In genomic region chr13:110914293-110915056, GRCh38 we compare ENCODE assay signal across 8 cellular contexts. TPM values are rescaled to one million over a fixed set of nuclear protein-coding genes. Genes with fewer than 3 reads are reported as not detected.
DNase-seq lines count a peak whose midpoint lies in the region; ATAC-seq, FAIRE-seq and TF ChIP-seq lines count a peak whose summit lies in the region.

No MANE protein-coding gene starts in this region.

- peaks cover 44 to 57% of the 10 kb centered on the region in 2 experiments for H3K79me2 ChIP-seq in H1 (ENCODE audit: control insufficient read depth in 1 of 2, insufficient read depth in 2 of 2, low read length in 2 of 2)

- H3K27me3 ChIP-seq in H1 (replicated peaks in 1 of 4; ENCODE audit: control insufficient read depth in 3 of 4, extremely low read depth in 1 of 4, insufficient read depth in 3 of 4, low read length in 3 of 4): no peaks in the 10 kb centered on the region

- H2AFZ ChIP-seq in H1 (ENCODE audit: low read length): no peak overlapping the region

- H3K4me1 ChIP-seq in H1 (replicated peaks in 1 of 4; ENCODE audit: control insufficient read depth in 3 of 4, insufficient read depth in 4 of 4, low read length in 3 of 4): peaks cover 6 to 18% (median 12%) of the 10 kb centered on the region in 4 experiments

- H3K23ac ChIP-seq in H1 (ENCODE audit: insufficient read length): no peak overlapping the region

- no peak overlapping the region for H2BK15ac ChIP-seq in H1 (ENCODE audit: low read length)

- no peaks in the 10 kb centered on the region for H3K9me3 ChIP-seq in H1 (ENCODE audit: insufficient read depth in 2 of 2, low read depth in 1 of 2, low read length in 1 of 2)

- TF ChIP-seq CTCF in H1 (IDR thresholded peaks at IDR 0.05; ENCODE audit: control extremely low read depth in 1 of 3, insufficient read depth in 1 of 3, low read depth in 1 of 3, low read length in 3 of 3): no peak

- TF ChIP-seq RAD21 in H1 (IDR thresholded peaks at IDR 0.05 in 1 of 2, conservative IDR thresholded peaks at IDR 0.05 in 1 of 2; ENCODE audit: low read depth in 2 of 2, low read length in 2 of 2): no peak

- H3K9ac ChIP-seq in H1 (replicated peaks in 1 of 4; ENCODE audit: extremely low read depth in 1 of 4, low read depth in 3 of 4, low read length in 3 of 4): peak overlapping the region; percentile 87 to 100 (median 100)

- WGBS in H1 (ENCODE audit: extremely low coverage in 1 of 2, insufficient coverage in 1 of 2, insufficient read length in 1 of 2, insufficient replicate concordance in 2 of 2, low coverage in 1 of 2, low lambda C conversion rate in 2 of 2, missing lambda C conversion rate in 1 of 2), 2 experiments: 1% methylated on average over 37 of the region's 109 CpGs; no CpG with 5 or more reads in 1 of the 2 experiments

- H4K5ac ChIP-seq in H1 (ENCODE audit: insufficient read length, low read depth, low read length): peak overlapping the region; percentile 99

- H3K23me2 ChIP-seq in H1 (ENCODE audit: low read depth, low read length): peaks cover 5% of the 10 kb centered on the region; the same call in 1 of the 2 replicates

- peak overlapping the region; percentile 99 for H2BK5ac ChIP-seq in H1 (ENCODE audit: low read depth, low read length)

- TF ChIP-seq POLR2A in H1 (IDR thresholded peaks at IDR 0.05; ENCODE audit: control extremely low read depth in 1 of 2, low read depth in 2 of 2, low read length in 2 of 2): peak; percentile 69 to 82; a peak in 2 of 3 replicates

- H3K18ac ChIP-seq in H1 (ENCODE audit: extremely low read depth, low read length): peak overlapping the region; percentile 100

- H4K20me1 ChIP-seq in H1 (replicated peaks in 1 of 2; ENCODE audit: control insufficient read depth in 1 of 2, insufficient read depth in 2 of 2, low read length in 2 of 2): peaks cover 24% of the 10 kb centered on the region in 2 experiments

- H4K8ac ChIP-seq in H1 (ENCODE audit: extremely low read depth, insufficient read depth, low read length): peak overlapping the region; percentile 97

- H2BK12ac ChIP-seq in H1 (ENCODE audit: low read depth, low read length): 0 out of 2 replicates have a peak overlapping the region, but pooled peaks have one; percentile 50

- no peaks in the 10 kb centered on the region; the same call in 1 of the 2 replicates for H3K79me1 ChIP-seq in H1 (ENCODE audit: low read depth, low read length)

- H3K4me2 ChIP-seq in H1 (ENCODE audit: insufficient read depth in 1 of 2, low read depth in 2 of 2, low read length in 2 of 2): peak overlapping the region; percentile 72 to 91

- peaks cover 0 to 12% (median 7%) of the 10 kb centered on the region in 4 experiments; a peak in 4 of 8 replicates for H3K36me3 ChIP-seq in H1 (ENCODE audit: control insufficient read depth in 2 of 4, insufficient read depth in 4 of 4, low read length in 3 of 4)

- peak overlapping the region; percentile 98 for H4K91ac ChIP-seq in H1 (replicated peaks; ENCODE audit: insufficient read length, low read length)

- peak overlapping the region; percentile 97 for H3K4ac ChIP-seq in H1 (replicated peaks; ENCODE audit: insufficient read length, low read depth, low read length)

- H3K27ac ChIP-seq in H1 (ENCODE audit: low read depth, low read length): peak overlapping the region; percentile 98

- peak in 11 of 14 donors; percentile 71 to 90 (median 80) for DNase-seq in C1 segment of cervical spinal cord (lab: John Stamatoyannopoulos, UW)
- DNase-seq in NCI-H748 treated with DMSO at 0.1 percent for 48 hours (lab: John Stamatoyannopoulos, UW): peak; percentile 50
- peak; percentile 42 to 49 for DNase-seq in activated CD8-positive, alpha-beta memory T cell treated with anti-CD3 and anti-CD28 coated beads for 4 hours (ENCODE audit: low read depth in 2 of 2)
- peak in 1 of 2 experiments; percentile 76 for DNase-seq in H1 (ENCODE audit: low read depth in 1 of 2, low spot score in 2 of 2)
- peak; percentile 92 for DNase-seq in mesenteric fat pad (ENCODE audit: low spot score)
- peak; percentile 64 for DNase-seq in stimulated activated CD8-positive, alpha-beta memory T cell treated with anti-CD3 and anti-CD28 coated beads, Interleukin-15, amount 100 ng/mL, for 24 hours (ENCODE audit: low read depth)

- TF ChIP-seq EP300 in H1 (IDR thresholded peaks at IDR 0.05; ENCODE audit: borderline replicate concordance in 1 of 2, low read depth in 2 of 2, low read length in 2 of 2): no peak

- peak overlapping the region; percentile 86 to 100 (median 95) for H3K4me3 ChIP-seq in H1 (ENCODE audit: extremely low read depth in 1 of 4, insufficient read depth in 2 of 4, low read depth in 3 of 4, low read length in 4 of 4)

- FAIRE-seq in H1 (lab: Jason Lieb, UNC): no peak

- H3K14ac ChIP-seq in H1 (ENCODE audit: insufficient read length): peak overlapping the region; percentile 33

- no peak overlapping the region for H2BK20ac ChIP-seq in H1 (ENCODE audit: low read length)

- H2BK120ac ChIP-seq in H1 (replicated peaks; ENCODE audit: low read depth, low read length): peak overlapping the region; percentile 73

- peak overlapping the region; percentile 99 for H3K56ac ChIP-seq in H1 (replicated peaks; ENCODE audit: insufficient read length, low read depth, low read length)

- ATAC-seq in GM19035 (IDR thresholded peaks at IDR 0.05; ENCODE audit: unreplicated experiment) (peak; percentile 40), HG03175 (IDR thresholded peaks at IDR 0.05; ENCODE audit: unreplicated experiment) (peak; percentile 31)

- H2AK5ac ChIP-seq in H1 (ENCODE audit: low read depth, low read length): peak overlapping the region; percentile 94; the same call in 1 of the 2 replicates

- CTCF ChIA-PET in H1 (lab: Charles Lee; ENCODE audit: partially characterized antibody): interaction anchor here (0.7 to 2.2 kb wide), 7 partner anchors 10 to 96 kb away, joined by 3 to 10 read pairs (median 4); no protein-coding TSS in a partner anchor

- POLR2A ChIA-PET in H1 (lab: Charles Lee; ENCODE audit: partially characterized antibody): interaction anchor here (0.6 to 4.7 kb wide), 22 partner anchors 10 to 266 kb away, joined by 3 to 50 read pairs (median 3); partner anchors contain the start of gene CARS2

TF ChIP-seq in H1, 55 proteins besides CTCF, POLR2A, EP300 and RAD21 (continues in another document):
- peak; percentile 69; the same call in 1 of the 2 replicates for TF ChIP-seq TBP (IDR thresholded peaks at IDR 0.05; ENCODE audit: low read depth, low read length)
- TF ChIP-seq SIN3A (conservative IDR thresholded peaks at IDR 0.05 in 1 of 2, IDR thresholded peaks at IDR 0.05 in 1 of 2; ENCODE audit: low read depth in 1 of 2, low read length in 2 of 2): no peak
- no peak for TF ChIP-seq USF2 (IDR thresholded peaks at IDR 0.05; ENCODE audit: low read length)

RNA-seq across cellular contexts. Expression of gene ANKRD10, which starts 0.4 kb away (rescaled TPM):
- 201 and 218 TPM in 2 replicates for total RNA-seq in H1 (2021; fragmentation: NEBNext Ultra II Directional; extraction: Animal tissue kit (Norgen Biotek cat#: 25700))
- 146 and 153 TPM in 2 replicates for polyA plus RNA-seq in H1 (2011; rRNA removed)
- polyA plus RNA-seq in H1 (2011; cell fraction: cytosol; rRNA removed): 188 TPM
- polyA plus RNA-seq in H1 (2011; cell fraction: nucleus; rRNA removed): 274 TPM
- 150 to 219 TPM (median 165 TPM) in 4 replicates for polyA plus RNA-seq in H1 (2012, experiment 1 of 2)
- polyA plus RNA-seq in H1 (2012, experiment 2 of 2): 51.7 TPM
- 152 TPM for polyA plus RNA-seq in H1 (2013, experiment 1 of 2)
- 135 TPM for polyA plus RNA-seq in H1 (2013, experiment 2 of 2)
- 161 and 189 TPM in 2 replicates for polyA minus RNA-seq in H1 (2011; rRNA and poly(A)+ RNA removed)
- 312 TPM for polyA minus RNA-seq in H1 (2011; cell fraction: cytosol; rRNA and poly(A)+ RNA removed)
- 593 TPM for polyA minus RNA-seq in H1 (2011; cell fraction: nucleus; rRNA and poly(A)+ RNA removed)
- 115 TPM for total RNA-seq in mesenteric fat pad
